19 cellular contexts compared by ENCODE assay signal in genomic region chr10:85784792-85785191, GRCh38.
"Had no signal": no experiment of that assay in that cellular context is flagged by ENCODE, and none has a peak within 500 bp of the region (broad histone marks: within the 10 kb centered on the region; RNA-seq: fewer than 3 reads in every experiment).

No MANE protein-coding gene starts in this region.

- H3K4me2 ChIP-seq: hepatocyte had no signal

- H2AFZ ChIP-seq: hepatocyte, parathyroid adenoma had no signal

- H3K79me2 ChIP-seq: hepatocyte, parathyroid adenoma had no signal

- H3K9me3 ChIP-seq: prostate gland, right lobe of liver, tibial artery, upper lobe of left lung, uterus had no signal

- H3K4me3 ChIP-seq: hepatocyte, lung, prostate gland, right lobe of liver, tibial artery, upper lobe of left lung, uterus had no signal

- ATAC-seq: foreskin keratinocyte; left colon; left ventricle myocardium superior; right lobe of liver; stimulated activated memory B cell treated with anti-CD40 and anti-IgM and Interleukin-4, amounts not matched to agents 10 μg/mL and 1 μg/mL and 100 μg/mL, for 72 hours had no signal

- H3K27ac ChIP-seq: foreskin keratinocyte, hepatocyte, parathyroid adenoma, prostate gland, right lobe of liver, tibial artery, upper lobe of left lung, uterus had no signal

- FAIRE-seq: endothelial cell of umbilical vein had no signal

- DNase-seq: effector CD4-positive, alpha-beta T cell; endodermal cell; erythroblast; foreskin keratinocyte; left colon; left ventricle myocardium superior; mesenchymal stem cell; midbrain; right lobe of liver; stimulated activated CD4-positive, alpha-beta T cell treated with anti-CD3 and anti-CD28 coated beads, Interleukin-4, amount 100 ng/mL, for 24 hours; tibial artery; upper lobe of left lung; uterus had no signal

- H3K36me3 ChIP-seq: prostate gland, right lobe of liver, tibial artery, upper lobe of left lung, uterus had no signal

- H3K9ac ChIP-seq: parathyroid adenoma had no signal

- H3K4me1 ChIP-seq: foreskin keratinocyte, parathyroid adenoma, prostate gland, right lobe of liver, tibial artery, uterus had no signal

- H3K27me3 ChIP-seq: foreskin keratinocyte, hepatocyte, right lobe of liver, tibial artery, upper lobe of left lung, uterus had no signal
